In the genomic region with DNA sequence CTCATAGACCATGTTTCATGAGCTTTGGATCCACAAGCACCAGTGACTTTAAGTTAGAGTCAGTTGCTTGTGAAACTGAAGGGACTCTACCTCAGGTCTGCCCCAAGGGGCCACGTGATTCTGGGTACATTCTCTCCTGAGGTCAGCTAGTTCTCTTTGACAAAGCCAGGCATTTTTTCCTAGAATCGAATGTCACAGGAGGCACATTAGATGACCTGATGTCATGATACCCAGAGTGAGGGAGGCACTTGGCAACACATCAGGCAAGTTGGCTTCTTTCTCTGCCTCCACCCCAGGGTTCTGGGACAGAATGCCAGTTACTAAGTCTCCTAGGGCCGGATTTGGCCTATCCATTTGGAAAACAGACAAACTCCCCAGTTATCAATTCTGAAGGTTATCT, we compare ENCODE assay signal across 18 cellular contexts.
DNase-seq lines count a peak whose midpoint lies in the region; ATAC-seq and TF ChIP-seq lines count a peak whose summit lies in the region.
"Had no signal": no experiment of that assay in that cellular context is flagged by ENCODE, and none has a peak within 500 bp of the region (broad histone marks: within the 10 kb centered on the region; RNA-seq: fewer than 3 reads in every experiment).

No MANE protein-coding gene starts in this region.

- peaks cover 15% of the 10 kb centered on the region for H3K4me1 Mint-ChIP-seq in T-helper 2 cell treated with Interferon-gamma antibody and Interleukin-4, amounts not matched to agents 5 μg/mL and 100 μg/mL, for 36 hours (ENCODE audit: low read depth)

- no peak overlapping the region for H3K4me3 ChIP-seq in heart left ventricle
- no peak overlapping the region for H3K4me3 ChIP-seq in MM.1S (ENCODE audit: low read length)
- no peak overlapping the region for H3K4me3 ChIP-seq in effector memory CD4-positive, alpha-beta T cell (ENCODE audit: insufficient read depth, low read depth, low read length, poor library complexity, severe bottlenecking)
- H3K4me3 ChIP-seq: BLaER1 treated with 17β-estradiol and CSF1 and Interleukin-3, amounts not matched to agents 10 nM and 100 nM; Peyer's patch had no signal

- H4K20me1 ChIP-seq in MM.1S (ENCODE audit: insufficient read depth, low read length), result no peaks in the 10 kb centered on the region
- H4K20me1 ChIP-seq: BLaER1 treated with 17β-estradiol and CSF1 and Interleukin-3, amounts not matched to agents 10 nM and 100 nM had no signal

- H3K36me3 ChIP-seq in heart left ventricle, result no peaks in the 10 kb centered on the region
- H3K36me3 ChIP-seq in MM.1S (replicated peaks; ENCODE audit: insufficient read depth, low read length), result no peaks in the 10 kb centered on the region
- H3K36me3 ChIP-seq in effector memory CD4-positive, alpha-beta T cell (ENCODE audit: control insufficient read depth, insufficient read depth, low read length), result no peaks in the 10 kb centered on the region
- H3K36me3 ChIP-seq: BLaER1 treated with 17β-estradiol and CSF1 and Interleukin-3, amounts not matched to agents 10 nM and 100 nM; Peyer's patch had no signal

- DNase-seq in left cardiac atrium (no peak), heart left ventricle (no peak), MM.1S (peak; percentile 47), medulla oblongata (ENCODE audit: extremely low spot score) (peak; percentile 14), sciatic nerve (ENCODE audit: low spot score) (no peak), putamen (ENCODE audit: low spot score) (no peak)
- DNase-seq in effector memory CD4-positive, alpha-beta T cell, result no peak
- no peak for DNase-seq in T-helper 2 cell treated with Interferon-gamma antibody and Interleukin-4, amounts not matched to agents 5 μg/mL and 100 μg/mL, for 36 hours (ENCODE audit: low spot score)
- DNase-seq: Calu3; CD8-positive, alpha-beta T cell; KBM-7; NCI-H1417; NCI-H187; NCI-H226; NCI-H526; Peyer's patch had no signal

- H2AFZ ChIP-seq in MM.1S (ENCODE audit: low read length), result no peak overlapping the region

- H3K9ac ChIP-seq in MM.1S (ENCODE audit: low read length), result no peak overlapping the region
- H3K9ac ChIP-seq: BLaER1 treated with 17β-estradiol and CSF1 and Interleukin-3, amounts not matched to agents 10 nM and 100 nM had no signal

- no peak overlapping the region for H3K27ac Mint-ChIP-seq in T-helper 2 cell treated with Interferon-gamma antibody and Interleukin-4, amounts not matched to agents 5 μg/mL and 100 μg/mL, for 36 hours
- H3K27ac Mint-ChIP-seq: CD8-positive, alpha-beta T cell had no signal

- no peaks in the 10 kb centered on the region for H3K27me3 ChIP-seq in heart left ventricle
- no peaks in the 10 kb centered on the region for H3K27me3 ChIP-seq in MM.1S (replicated peaks; ENCODE audit: insufficient read depth, low read length)
- no peaks in the 10 kb centered on the region for H3K27me3 ChIP-seq in effector memory CD4-positive, alpha-beta T cell (replicated peaks; ENCODE audit: control insufficient read depth, insufficient read depth, low read length, poor library complexity, severe bottlenecking)
- H3K27me3 ChIP-seq: BLaER1 treated with 17β-estradiol and CSF1 and Interleukin-3, amounts not matched to agents 10 nM and 100 nM; Peyer's patch had no signal

- H3F3A ChIP-seq in MM.1S (ENCODE audit: insufficient read depth, low read length), result 0 out of 2 replicates have a peak, but pooled peaks cover 8% of the 10 kb centered on the region

- H3K79me2 ChIP-seq in MM.1S (ENCODE audit: low read length), result no peaks in the 10 kb centered on the region

- peaks cover 1% of the 10 kb centered on the region for H3K36me3 Mint-ChIP-seq in T-helper 2 cell treated with Interferon-gamma antibody and Interleukin-4, amounts not matched to agents 5 μg/mL and 100 μg/mL, for 36 hours (ENCODE audit: low read depth)
- H3K36me3 Mint-ChIP-seq: CD8-positive, alpha-beta T cell had no signal

- no peak for TF ChIP-seq POLR2A in heart left ventricle (IDR thresholded peaks at IDR 0.05)

- H3K27ac ChIP-seq in heart left ventricle (no peak overlapping the region), MM.1S (ENCODE audit: low read length) (no peak overlapping the region)
- H3K27ac ChIP-seq in effector memory CD4-positive, alpha-beta T cell (ENCODE audit: insufficient read depth, low read length, poor library complexity, severe bottlenecking), result no peak overlapping the region
- H3K27ac ChIP-seq: BLaER1 treated with 17β-estradiol and CSF1 and Interleukin-3, amounts not matched to agents 10 nM and 100 nM; Peyer's patch had no signal

- H3K4me1 ChIP-seq in heart left ventricle, result peaks cover 0 to 11% (median 0%) of the 10 kb centered on the region in 12 donors
- H3K4me1 ChIP-seq in MM.1S (ENCODE audit: low read length), result peaks cover 51% of the 10 kb centered on the region
- H3K4me1 ChIP-seq in effector memory CD4-positive, alpha-beta T cell (ENCODE audit: control insufficient read depth, insufficient read depth, low read length, poor library complexity, severe bottlenecking), result no peaks in the 10 kb centered on the region
- H3K4me1 ChIP-seq: BLaER1 treated with 17β-estradiol and CSF1 and Interleukin-3, amounts not matched to agents 10 nM and 100 nM had no signal

- H3K4me3 Mint-ChIP-seq in T-helper 2 cell treated with Interferon-gamma antibody and Interleukin-4, amounts not matched to agents 5 μg/mL and 100 μg/mL, for 36 hours, result no peak overlapping the region
- H3K4me3 Mint-ChIP-seq: CD8-positive, alpha-beta T cell had no signal

- no peaks in the 10 kb centered on the region for H3K9me2 ChIP-seq in MM.1S (replicated peaks; ENCODE audit: insufficient read depth, low read length)

- H3K27me3 Mint-ChIP-seq in T-helper 2 cell treated with Interferon-gamma antibody and Interleukin-4, amounts not matched to agents 5 μg/mL and 100 μg/mL, for 36 hours (ENCODE audit: low read depth), result peaks cover 13% of the 10 kb centered on the region

- intact Hi-C loops in left cardiac atrium (cut with DNase I) (no loop called here), heart left ventricle (cut with DNase I) (no loop called here), sciatic nerve (cut with DNase I) (no loop called here)

- H3K9me3 Mint-ChIP-seq in T-helper 2 cell treated with Interferon-gamma antibody and Interleukin-4, amounts not matched to agents 5 μg/mL and 100 μg/mL, for 36 hours, result peaks cover 13% of the 10 kb centered on the region
- H3K9me3 Mint-ChIP-seq: CD8-positive, alpha-beta T cell had no signal

- no peaks in the 10 kb centered on the region for H3K9me3 ChIP-seq in heart left ventricle
- no peaks in the 10 kb centered on the region for H3K9me3 ChIP-seq in MM.1S (replicated peaks; ENCODE audit: insufficient read depth, low read length)
- no peaks in the 10 kb centered on the region for H3K9me3 ChIP-seq in effector memory CD4-positive, alpha-beta T cell (ENCODE audit: control insufficient read depth, low read length)
- H3K9me3 ChIP-seq: Peyer's patch had no signal

- ATAC-seq in left cardiac atrium (peak; percentile 19 to 46), heart left ventricle (no peak), sciatic nerve (peak; percentile 64)
- ATAC-seq: CD8-positive, alpha-beta T cell; SK-N-SH treated with all-trans-retinoic acid at 6 μM for 48 hours had no signal

- H3K4me2 ChIP-seq in MM.1S (ENCODE audit: low read depth, low read length), result no peak overlapping the region
- H3K4me2 ChIP-seq: BLaER1 treated with 17β-estradiol and CSF1 and Interleukin-3, amounts not matched to agents 10 nM and 100 nM had no signal

- TF ChIP-seq CTCF in heart left ventricle (IDR thresholded peaks at IDR 0.05) (no peak), MM.1S (IDR thresholded peaks at IDR 0.05; ENCODE audit: low read length) (no peak)

- WGBS in heart left ventricle, 4 donors, result 50 to 70% (median 55%) methylated on average over 3 of the region's 3 CpGs

Comparison
In these comparisons a context has a peak if more than half of its experiments do, and no peak if none do; other contexts are left out.
1. ATAC-seq: peak in left cardiac atrium (2 of 2) and sciatic nerve (single experiment); none in heart left ventricle (0 of 4).
2. DNase-seq: peak in MM.1S (single experiment) and medulla oblongata (single experiment); none in left cardiac atrium (single experiment), heart left ventricle (0 of 5), sciatic nerve (single experiment), effector memory CD4-positive, alpha-beta T cell (0 of 3), putamen (single experiment) and T-helper 2 cell treated with Interferon-gamma antibody and Interleukin-4, amounts not matched to agents 5 μg/mL and 100 μg/mL, for 36 hours (single experiment).